ENCODE assay signal across 8 cellular contexts in the genomic region with DNA sequence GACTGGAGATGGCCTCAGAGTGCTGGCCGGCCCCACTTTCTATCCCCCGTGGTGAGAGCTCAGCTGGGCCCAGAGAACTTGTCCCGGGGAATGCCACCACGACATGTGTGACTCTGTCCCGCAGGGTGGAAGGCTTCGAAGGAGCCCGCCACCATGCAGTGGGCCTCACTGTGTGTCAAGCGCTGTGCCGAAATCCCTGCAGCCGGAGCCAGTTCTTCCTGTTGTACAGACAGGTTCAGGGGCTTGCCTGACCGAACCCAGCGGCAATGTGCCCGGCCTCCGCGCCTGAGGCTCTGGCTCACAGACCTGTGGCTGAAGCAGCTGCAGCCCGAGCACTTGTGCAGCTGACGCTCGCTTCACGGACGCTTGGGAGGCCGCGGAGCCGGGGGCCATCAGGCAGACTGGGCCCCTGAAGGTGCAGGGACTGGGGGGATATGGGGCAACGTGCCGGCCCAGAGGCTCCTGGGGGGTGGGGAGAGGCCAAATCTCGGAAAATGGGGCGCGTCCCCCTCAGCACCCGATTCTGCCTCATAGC. TPM values are rescaled to one million over a fixed set of nuclear protein-coding genes. Genes with fewer than 3 reads are reported as not detected.
DNase-seq lines count a peak whose midpoint lies in the region; ATAC-seq and TF ChIP-seq lines count a peak whose summit lies in the region.

No MANE protein-coding gene starts in this region.

- H3K23me2 ChIP-seq in H9 (ENCODE audit: insufficient read length, low read depth, low read length, poor library complexity, severe bottlenecking) = peaks cover 3% of the 10 kb centered on the region

- H4K8ac ChIP-seq in H9 (replicated peaks; ENCODE audit: insufficient read length, low read depth, low read length) (no peak overlapping the region), mesenchymal stem cell (ENCODE audit: low read length) (no peak overlapping the region)

- H2BK5ac ChIP-seq in H9 (ENCODE audit: insufficient read length, low read length) (no peak overlapping the region), mesenchymal stem cell (ENCODE audit: low read depth, low read length, poor library complexity, severe bottlenecking) (no peak overlapping the region)

- H3K36me3 ChIP-seq in ectodermal cell (ENCODE audit: control insufficient read depth, insufficient read depth, low read length) (no peaks in the 10 kb centered on the region), mesenchymal stem cell (ENCODE audit: control insufficient read depth in 1 of 2, insufficient read depth in 2 of 2, low read depth in 1 of 2, low read length in 2 of 2) (peaks cover 0 to 2% of the 10 kb centered on the region in 2 experiments), tibial artery (no peaks in the 10 kb centered on the region)

- H3K4me1 ChIP-seq in H9 (ENCODE audit: insufficient read depth, low read length) (peaks cover 2% of the 10 kb centered on the region; the same call in 1 of the 2 replicates), ectodermal cell (ENCODE audit: control insufficient read depth, insufficient read depth, low read length) (peaks cover 9% of the 10 kb centered on the region), mesenchymal stem cell (ENCODE audit: control insufficient read depth, insufficient read depth, low read depth, low read length) (peaks cover 12% of the 10 kb centered on the region), tibial artery (peaks cover 0 to 33% (median 15%) of the 10 kb centered on the region in 4 donors)

- peak overlapping the region; percentile 83 to 90 for H3K4me3 Mint-ChIP-seq in H9
- H3K4me3 Mint-ChIP-seq in T-helper 17 cell = peak overlapping the region; percentile 85

- no peak overlapping the region for H2BK20ac ChIP-seq in H9 (ENCODE audit: low read depth, low read length, poor library complexity, severe bottlenecking)

- H3K27me3 ChIP-seq in H9 (ENCODE audit: insufficient read depth, low read length) = no peaks in the 10 kb centered on the region; the same call in 1 of the 2 replicates
- peaks cover 9% of the 10 kb centered on the region for H3K27me3 ChIP-seq in ectodermal cell (ENCODE audit: control insufficient read depth, insufficient read depth, low read length, poor library complexity, severe bottlenecking)
- H3K27me3 ChIP-seq in mesenchymal stem cell (ENCODE audit: control insufficient read depth in 1 of 2, insufficient read depth in 1 of 2, low read length in 2 of 2) = no peaks in the 10 kb centered on the region
- H3K27me3 ChIP-seq in tibial artery = no peaks in the 10 kb centered on the region

- H3K18ac ChIP-seq in H9 (ENCODE audit: insufficient read length, low read depth, low read length) (no peak overlapping the region), mesenchymal stem cell (ENCODE audit: low read depth in 1 of 2, low read length in 2 of 2) (peak overlapping the region in 1 of 2 experiments; percentile 96)

- no peak for TF ChIP-seq CTCF in H9 (conservative IDR thresholded peaks at IDR 0.05)
- no peak for TF ChIP-seq CTCF in tibial artery (IDR thresholded peaks at IDR 0.05)

- H3K4ac ChIP-seq in H9 (ENCODE audit: low read depth, low read length) (no peak overlapping the region), mesenchymal stem cell (ENCODE audit: low read depth in 1 of 2, low read length in 2 of 2) (peak overlapping the region in 1 of 2 experiments; percentile 32)

- peaks cover 0 to 4% of the 10 kb centered on the region in 2 experiments; a peak in 3 of 5 replicates for H3K9me3 Mint-ChIP-seq in H9

- intact Hi-C loops in tibial artery (cut with DNase I; ENCODE audit: low total_unique reads) = loop anchor here (5.0 kb wide), 1 partner anchor 240 kb away; no protein-coding TSS in a partner anchor

- H2BK12ac ChIP-seq in H9 (ENCODE audit: insufficient read length, low read depth, low read length) = no peak overlapping the region
- H2BK12ac ChIP-seq in mesenchymal stem cell (ENCODE audit: low read length in 2 of 2) = no peak overlapping the region

- H3K9me3 ChIP-seq in H9 (ENCODE audit: control insufficient read depth, low read depth, low read length) = no peaks in the 10 kb centered on the region
- H3K9me3 ChIP-seq in T-helper 17 cell (ENCODE audit: control insufficient read depth, low read length, poor library complexity, severe bottlenecking) = no peaks in the 10 kb centered on the region
- H3K9me3 ChIP-seq in ectodermal cell (ENCODE audit: control insufficient read depth, low read length) = no peaks in the 10 kb centered on the region
- no peaks in the 10 kb centered on the region for H3K9me3 ChIP-seq in mesenchymal stem cell (ENCODE audit: control insufficient read depth, low read length)
- no peaks in the 10 kb centered on the region for H3K9me3 ChIP-seq in tibial artery

- H3K9ac ChIP-seq in H9 (ENCODE audit: extremely low read depth, insufficient read length, low read length) = no peak overlapping the region
- peak overlapping the region; percentile 83 for H3K9ac ChIP-seq in mesenchymal stem cell (ENCODE audit: low read length)

- H2AFZ ChIP-seq in H9 (ENCODE audit: low read length) (no peak overlapping the region), mesenchymal stem cell (ENCODE audit: low read depth, low read length) (peak overlapping the region; percentile 84)

- H3K27ac Mint-ChIP-seq in H9 = no peak overlapping the region
- no peak overlapping the region for H3K27ac Mint-ChIP-seq in T-helper 17 cell

- ATAC-seq in T-helper 17 cell (no peak), GM18861 (IDR thresholded peaks at IDR 0.05; ENCODE audit: unreplicated experiment) (no peak), HG02588 (IDR thresholded peaks at IDR 0.05; ENCODE audit: unreplicated experiment) (no peak)

- H3K4me1 Mint-ChIP-seq in H9 (peaks cover 14 to 20% of the 10 kb centered on the region in 2 experiments), T-helper 17 cell (peaks cover 16% of the 10 kb centered on the region)

- H3K14ac ChIP-seq in H9 (ENCODE audit: insufficient read depth, low read length) (no peak overlapping the region), mesenchymal stem cell (ENCODE audit: low read length in 2 of 2) (peak overlapping the region in 1 of 2 experiments; percentile 88)

- H3T11ph ChIP-seq in H9 (ENCODE audit: low read length) = no peak overlapping the region

- H3K36me3 Mint-ChIP-seq in H9 (ENCODE audit: insufficient read depth in 1 of 3, low read depth in 3 of 3) (peaks cover 0 to 3% (median 2%) of the 10 kb centered on the region in 3 experiments; a peak in 4 of 7 replicates), T-helper 17 cell (ENCODE audit: low read depth) (no peaks in the 10 kb centered on the region)

- H2BK15ac ChIP-seq in H9 (ENCODE audit: low read depth, low read length) (no peak overlapping the region), mesenchymal stem cell (ENCODE audit: low read depth, poor library complexity, severe bottlenecking) (no peak overlapping the region)

- H3K4me2 ChIP-seq in H9 (ENCODE audit: insufficient read depth, insufficient read length, low read length) (peak overlapping the region; percentile 49), mesenchymal stem cell (ENCODE audit: low read length, poor library complexity, severe bottlenecking) (peak overlapping the region; percentile 80)

- H4K5ac ChIP-seq in H9 (ENCODE audit: insufficient read length, low read depth, low read length) = no peak overlapping the region

- no peak overlapping the region for H2AK5ac ChIP-seq in H9 (ENCODE audit: insufficient read length, low read length)
- no peak overlapping the region for H2AK5ac ChIP-seq in mesenchymal stem cell (ENCODE audit: low read length, severe bottlenecking)

- peaks cover 28% of the 10 kb centered on the region for H3K27me3 Mint-ChIP-seq in H9 (ENCODE audit: low read depth)
- H3K27me3 Mint-ChIP-seq in T-helper 17 cell = no peaks in the 10 kb centered on the region

- no peak overlapping the region for H3K27ac ChIP-seq in H9 (ENCODE audit: insufficient read length, low read depth, low read length)
- H3K27ac ChIP-seq in ectodermal cell (ENCODE audit: insufficient read depth, low read depth, low read length, poor library complexity, severe bottlenecking) = no peak overlapping the region
- no peak overlapping the region for H3K27ac ChIP-seq in mesenchymal stem cell (ENCODE audit: low read length, poor library complexity, severe bottlenecking)
- H3K27ac ChIP-seq in tibial artery = peak overlapping the region; percentile 59 to 66

- H2BK120ac ChIP-seq in H9 (ENCODE audit: low read depth, low read length, poor library complexity, severe bottlenecking) = no peak overlapping the region
- no peak overlapping the region for H2BK120ac ChIP-seq in mesenchymal stem cell (ENCODE audit: low read depth, low read length)

- DNase-seq in AG08396 (ENCODE audit: low spot score) = peak; percentile 52
- peak; percentile 72 for DNase-seq in H9
- DNase-seq in T-helper 17 cell = no peak
- peak; percentile 66 for DNase-seq in mesenchymal stem cell
- no peak for DNase-seq in tibial artery

- H3K23ac ChIP-seq in H9 (ENCODE audit: insufficient read length, low read depth, low read length) = no peak overlapping the region
- H3K23ac ChIP-seq in mesenchymal stem cell (ENCODE audit: low read length in 2 of 2) = peak overlapping the region in 1 of 2 experiments; percentile 34

- H3K56ac ChIP-seq in H9 (ENCODE audit: insufficient read length, low read depth, low read length) = no peak overlapping the region

- H4K91ac ChIP-seq in H9 (ENCODE audit: insufficient read length, low read depth, low read length) = no peak overlapping the region
- no peak overlapping the region for H4K91ac ChIP-seq in mesenchymal stem cell (ENCODE audit: low read length)

- WGBS in H9 (ENCODE audit: extremely low coverage, insufficient read length, low lambda C conversion rate) = no CpG with 5 or more reads among the region's 29 CpGs
- 29 to 31% methylated on average over 29 of the region's 29 CpGs for WGBS in ectodermal cell, 2 experiments
- 26% methylated on average over 20 of the region's 29 CpGs for WGBS in mesenchymal stem cell

- H3K4me3 ChIP-seq in ectodermal cell (ENCODE audit: insufficient read depth, low read depth, low read length) (peak overlapping the region; percentile 75), mesenchymal stem cell (ENCODE audit: insufficient read depth in 1 of 2, low read depth in 1 of 2, low read length in 2 of 2) (peak overlapping the region; percentile 82), tibial artery (peak overlapping the region; percentile 62 to 81)

- H3K79me1 ChIP-seq in H9 (ENCODE audit: insufficient read depth, low read depth, low read length, poor library complexity, severe bottlenecking) (no peaks in the 10 kb centered on the region), mesenchymal stem cell (replicated peaks; ENCODE audit: low read length, poor library complexity, severe bottlenecking) (peaks cover 19% of the 10 kb centered on the region)

- H3K79me2 ChIP-seq in H9 (ENCODE audit: insufficient read depth, low read length) = no peaks in the 10 kb centered on the region

- H4K20me1 ChIP-seq in H9 (ENCODE audit: control insufficient read depth, insufficient read depth, insufficient read length) = no peaks in the 10 kb centered on the region

RNA-seq across cellular contexts. Expression of gene PPM1F, which starts 0.7 kb away (rescaled TPM):
- total RNA-seq in H9 (2021) (19.0 and 21.1 TPM in 2 replicates), T-helper 17 cell (10 to 100 TPM; 15.8 to 16.2 TPM)
- polyA plus RNA-seq in ectodermal cell (2013, experiment 1 of 4) = 27.9 TPM
- polyA plus RNA-seq in ectodermal cell (2013, experiment 2 of 4) = 24.5 TPM
- 19.3 TPM for polyA plus RNA-seq in ectodermal cell (2013, experiment 3 of 4)
- 21.5 TPM for polyA plus RNA-seq in ectodermal cell (2013, experiment 4 of 4)
- 19.5 TPM for polyA plus RNA-seq in mesenchymal stem cell (2013, experiment 1 of 2)
- 21.1 TPM for polyA plus RNA-seq in mesenchymal stem cell (2013, experiment 2 of 2)

RNA-seq across cellular contexts. Expression of gene TOP3B, which starts 30.6 kb away (rescaled TPM):
- total RNA-seq in H9 (2021) (55.2 and 58.5 TPM in 2 replicates), T-helper 17 cell (10 to 100 TPM; 49.5 to 55.5 TPM)
- 61.4 TPM for polyA plus RNA-seq in ectodermal cell (2013, experiment 1 of 4)
- polyA plus RNA-seq in ectodermal cell (2013, experiment 2 of 4) = 53.2 TPM
- 45.1 TPM for polyA plus RNA-seq in ectodermal cell (2013, experiment 3 of 4)
- 51.7 TPM for polyA plus RNA-seq in ectodermal cell (2013, experiment 4 of 4)
- 12.1 TPM for polyA plus RNA-seq in mesenchymal stem cell (2013, experiment 1 of 2)
- 11.4 TPM for polyA plus RNA-seq in mesenchymal stem cell (2013, experiment 2 of 2)

Comparison
In these comparisons a context has a peak if more than half of its experiments do, and no peak if none do; other contexts are left out.
1. DNase-seq: peak in AG08396 (single experiment), H9 (single experiment) and mesenchymal stem cell (single experiment); none in T-helper 17 cell (0 of 3) and tibial artery (0 of 2).
2. H3K27ac ChIP-seq: peak in tibial artery (2 of 2); none in H9 (single experiment), ectodermal cell (single experiment) and mesenchymal stem cell (single experiment).
3. Peak in every context shown above with its lines, with median percentiles within 50 percentile points of each other: H3K4me3 ChIP-seq.